Comparison of ENCODE assay signal across 3 cellular contexts in the genomic region with DNA sequence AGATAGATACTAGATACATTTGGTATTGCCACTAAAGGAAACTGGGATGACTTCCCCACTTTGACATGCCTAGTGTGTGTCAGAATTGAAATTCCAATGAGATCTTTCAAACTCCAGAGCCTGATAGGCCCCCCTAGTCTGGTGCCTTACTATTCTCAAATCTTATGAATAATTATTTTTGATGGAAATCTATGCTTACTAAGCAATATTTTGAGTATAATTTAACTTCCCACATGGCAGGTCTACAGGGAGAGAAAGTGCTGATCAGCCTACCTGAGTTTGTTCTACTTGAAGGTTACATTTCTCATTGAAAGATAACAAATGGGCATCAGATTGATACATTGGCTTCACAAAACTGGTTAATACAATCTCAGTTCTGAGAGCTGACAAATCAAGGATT.
TF ChIP-seq lines count a peak whose summit lies in the region.

No MANE protein-coding gene starts in this region.

TF ChIP-seq in HepG2, 621 proteins besides CTCF, POLR2A, EP300 and RAD21:
- peak; percentile 64 for TF ChIP-seq MAFF (IDR thresholded peaks at IDR 0.05; ENCODE audit: low read depth, low read length)
- no peak for TF ChIP-seq PTBP1 (IDR thresholded peaks at IDR 0.05; ENCODE audit: low read depth, low read length, poor library complexity, severe bottlenecking)
- TF ChIP-seq MAFK (conservative IDR thresholded peaks at IDR 0.05 in 1 of 2, IDR thresholded peaks at IDR 0.05 in 1 of 2; ENCODE audit: low read length in 2 of 2) = peak; percentile 46 to 73; a peak in 3 of 4 replicates
- TF ChIP-seq AHDC1 (CRISPR knock-in tag; IDR thresholded peaks at IDR 0.05; ENCODE audit: borderline replicate concordance) = no peak
- no peak for TF ChIP-seq SKI (IDR thresholded peaks at IDR 0.05; ENCODE audit: partially characterized antibody)
- TF ChIP-seq ZNF773 (CRISPR knock-in tag; IDR thresholded peaks at IDR 0.05; ENCODE audit: borderline replicate concordance) = no peak

TF ChIP-seq in A549, 52 proteins besides CTCF, POLR2A, EP300 and RAD21:
- TF ChIP-seq JUNB (IDR thresholded peaks at IDR 0.05) (no peak), JUN (IDR thresholded peaks at IDR 0.05) (no peak), MYC (IDR thresholded peaks at IDR 0.05; ENCODE audit: borderline replicate concordance, low read length) (no peak), MAFK (IDR thresholded peaks at IDR 0.05; ENCODE audit: partially characterized antibody) (peak; percentile 53), ZFP36 (IDR thresholded peaks at IDR 0.05; ENCODE audit: borderline replicate concordance, partially characterized antibody) (no peak), ZSCAN20 (CRISPR knock-in tag; IDR thresholded peaks at IDR 0.05) (no peak)
- TF ChIP-seq, protein P1, sequence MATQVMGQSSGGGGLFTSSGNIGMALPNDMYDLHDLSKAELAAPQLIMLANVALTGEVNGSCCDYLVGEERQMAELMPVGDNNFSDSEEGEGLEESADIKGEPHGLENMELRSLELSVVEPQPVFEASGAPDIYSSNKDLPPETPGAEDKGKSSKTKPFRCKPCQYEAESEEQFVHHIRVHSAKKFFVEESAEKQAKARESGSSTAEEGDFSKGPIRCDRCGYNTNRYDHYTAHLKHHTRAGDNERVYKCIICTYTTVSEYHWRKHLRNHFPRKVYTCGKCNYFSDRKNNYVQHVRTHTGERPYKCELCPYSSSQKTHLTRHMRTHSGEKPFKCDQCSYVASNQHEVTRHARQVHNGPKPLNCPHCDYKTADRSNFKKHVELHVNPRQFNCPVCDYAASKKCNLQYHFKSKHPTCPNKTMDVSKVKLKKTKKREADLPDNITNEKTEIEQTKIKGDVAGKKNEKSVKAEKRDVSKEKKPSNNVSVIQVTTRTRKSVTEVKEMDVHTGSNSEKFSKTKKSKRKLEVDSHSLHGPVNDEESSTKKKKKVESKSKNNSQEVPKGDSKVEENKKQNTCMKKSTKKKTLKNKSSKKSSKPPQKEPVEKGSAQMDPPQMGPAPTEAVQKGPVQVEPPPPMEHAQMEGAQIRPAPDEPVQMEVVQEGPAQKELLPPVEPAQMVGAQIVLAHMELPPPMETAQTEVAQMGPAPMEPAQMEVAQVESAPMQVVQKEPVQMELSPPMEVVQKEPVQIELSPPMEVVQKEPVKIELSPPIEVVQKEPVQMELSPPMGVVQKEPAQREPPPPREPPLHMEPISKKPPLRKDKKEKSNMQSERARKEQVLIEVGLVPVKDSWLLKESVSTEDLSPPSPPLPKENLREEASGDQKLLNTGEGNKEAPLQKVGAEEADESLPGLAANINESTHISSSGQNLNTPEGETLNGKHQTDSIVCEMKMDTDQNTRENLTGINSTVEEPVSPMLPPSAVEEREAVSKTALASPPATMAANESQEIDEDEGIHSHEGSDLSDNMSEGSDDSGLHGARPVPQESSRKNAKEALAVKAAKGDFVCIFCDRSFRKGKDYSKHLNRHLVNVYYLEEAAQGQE (IDR thresholded peaks at IDR 0.05) = no peak

TF ChIP-seq in IMR-90, 13 proteins besides CTCF, POLR2A, EP300 and RAD21:
- TF ChIP-seq MXI1 (IDR thresholded peaks at IDR 0.05; ENCODE audit: borderline replicate concordance, low read depth, low read length) (no peak), MAFK (IDR thresholded peaks at IDR 0.05; ENCODE audit: low read depth, low read length) (peak; percentile 52; the same call in 1 of the 2 replicates)
